In genomic region chr12:5022030-5022429, GRCh38 we compare ENCODE assay signal across 16 cellular contexts. TPM values are rescaled to one million over a fixed set of nuclear protein-coding genes. Genes with fewer than 3 reads are reported as not detected.
DNase-seq lines count a peak whose midpoint lies in the region; ATAC-seq, FAIRE-seq and TF ChIP-seq lines count a peak whose summit lies in the region.
"Had no signal": no experiment of that assay in that cellular context is flagged by ENCODE, and none has a peak within 500 bp of the region (broad histone marks: within the 10 kb centered on the region; RNA-seq: fewer than 3 reads in every experiment).

No MANE protein-coding gene starts in this region.

- dilution Hi-C loops in IMR-90 (cut with HindIII; ENCODE audit: low sequenced_read_pairs, unreplicated experiment): no loop called here

- no peak overlapping the region for H3K27ac Mint-ChIP-seq in activated naive CD8-positive, alpha-beta T cell treated with anti-CD3 and anti-CD28 coated beads for 36 hours
- H3K27ac Mint-ChIP-seq: CD8-positive, alpha-beta memory T cell had no signal

- H3K4me3 Mint-ChIP-seq in activated naive CD8-positive, alpha-beta T cell treated with anti-CD3 and anti-CD28 coated beads for 36 hours: no peak overlapping the region
- H3K4me3 Mint-ChIP-seq: CD8-positive, alpha-beta memory T cell; H9 had no signal

- in situ Hi-C loops in IMR-90 (cut with MboI; ENCODE audit: low sequenced_read_pairs): loop anchor here (5.0 kb wide), 1 partner anchor 65 kb away; no protein-coding TSS in a partner anchor

- no peaks in the 10 kb centered on the region for H3K9me3 Mint-ChIP-seq in activated naive CD8-positive, alpha-beta T cell treated with anti-CD3 and anti-CD28 coated beads for 36 hours
- H3K9me3 Mint-ChIP-seq: CD8-positive, alpha-beta memory T cell; H9 had no signal

- H3K18ac ChIP-seq in IMR-90 (ENCODE audit: low read depth, low read length) (no peak overlapping the region), H1 (ENCODE audit: extremely low read depth, low read length) (no peak overlapping the region)

- H4K20me1 ChIP-seq in IMR-90 (ENCODE audit: insufficient read depth, low read length) (no peaks in the 10 kb centered on the region), H1 (replicated peaks in 1 of 2; ENCODE audit: control insufficient read depth in 1 of 2, insufficient read depth in 2 of 2, low read length in 2 of 2) (no peaks in the 10 kb centered on the region)
- H4K20me1 ChIP-seq: BLaER1 had no signal

- intact Hi-C loops in cardiac septum (cut with DNase I) (loop anchor here (1.0 kb wide), 1 partner anchor 62 kb away; no protein-coding TSS in a partner anchor), left cardiac atrium (cut with DNase I) (loop anchor here (1.0 to 2.0 kb wide), 2 partner anchors 62 to 63 kb away; no protein-coding TSS in a partner anchor), IMR-90 (cut with micrococcal nuclease) (loop anchor here (1.0 to 10.0 kb wide), 5 partner anchors 62 to 773 kb away; no protein-coding TSS in a partner anchor), sigmoid colon (cut with DNase I) (loop anchor here (1.0 kb wide), 1 partner anchor 62 kb away; no protein-coding TSS in a partner anchor)

- H2BK15ac ChIP-seq in IMR-90 (ENCODE audit: low read depth, low read length): no peak overlapping the region
- H2BK15ac ChIP-seq in H1 (ENCODE audit: low read length): no peak overlapping the region

- no peak overlapping the region for H2AK9ac ChIP-seq in IMR-90 (replicated peaks; ENCODE audit: low read depth, low read length, poor library complexity)

- no peaks in the 10 kb centered on the region for H3K9me1 ChIP-seq in IMR-90 (ENCODE audit: insufficient read depth, low read length)

- H4K91ac ChIP-seq in IMR-90 (ENCODE audit: insufficient read depth, low read depth, low read length): no peak overlapping the region
- no peak overlapping the region for H4K91ac ChIP-seq in H1 (replicated peaks; ENCODE audit: insufficient read length, low read length)

- no peaks in the 10 kb centered on the region for H3K79me2 ChIP-seq in H1 (ENCODE audit: control insufficient read depth in 1 of 2, insufficient read depth in 2 of 2, low read length in 2 of 2)

- H4K8ac ChIP-seq in IMR-90 (ENCODE audit: low read depth in 2 of 2, low read length in 2 of 2): no peak overlapping the region
- no peak overlapping the region for H4K8ac ChIP-seq in H1 (ENCODE audit: extremely low read depth, insufficient read depth, low read length)

- H3K4ac ChIP-seq in IMR-90 (ENCODE audit: low read depth, low read length) (no peak overlapping the region), H1 (replicated peaks; ENCODE audit: insufficient read length, low read depth, low read length) (no peak overlapping the region)

- ATAC-seq in left cardiac atrium (no peak), IMR-90 (ENCODE audit: low read depth) (no peak)

- H3K4me2 ChIP-seq in IMR-90 (ENCODE audit: low read depth, low read length) (no peak overlapping the region), H1 (ENCODE audit: insufficient read depth in 1 of 2, low read depth in 2 of 2, low read length in 2 of 2) (no peak overlapping the region)
- H3K4me2 ChIP-seq: BLaER1 had no signal

- H3K27me3 Mint-ChIP-seq in activated naive CD8-positive, alpha-beta T cell treated with anti-CD3 and anti-CD28 coated beads for 36 hours: peaks cover 4% of the 10 kb centered on the region

- no TSS peak for BruUV-seq in IMR-90 (replicated peaks; lab: Mats Ljungman, UMichigan)

- H3K14ac ChIP-seq in IMR-90 (replicated peaks; ENCODE audit: low read depth, low read length) (no peak overlapping the region), H1 (ENCODE audit: insufficient read length) (no peak overlapping the region)

- no peaks in the 10 kb centered on the region for H3K36me3 Mint-ChIP-seq in activated naive CD8-positive, alpha-beta T cell treated with anti-CD3 and anti-CD28 coated beads for 36 hours
- H3K36me3 Mint-ChIP-seq: CD8-positive, alpha-beta memory T cell had no signal

- H3K23ac ChIP-seq in IMR-90 (ENCODE audit: low read depth, low read length): no peak overlapping the region
- H3K23ac ChIP-seq in H1 (ENCODE audit: insufficient read length): no peak overlapping the region

- H2AFZ ChIP-seq in IMR-90 (replicated peaks; ENCODE audit: low read length, poor library complexity) (no peak overlapping the region), H1 (ENCODE audit: low read length) (0 out of 2 replicates have a peak overlapping the region, but pooled peaks have one; percentile 4)

- H3K9me3 ChIP-seq in IMR-90 (ENCODE audit: control insufficient read depth, insufficient read depth, low read length) (no peaks in the 10 kb centered on the region), H1 (ENCODE audit: insufficient read depth in 2 of 2, low read depth in 1 of 2, low read length in 1 of 2) (no peaks in the 10 kb centered on the region), sigmoid colon (no peaks in the 10 kb centered on the region)
- H3K9me3 ChIP-seq: BLaER1, Caco-2 had no signal

- FAIRE-seq in H1 (lab: Jason Lieb, UNC): no peak

- H3K27ac ChIP-seq in IMR-90 (ENCODE audit: insufficient read depth, low read length) (no peak overlapping the region), H1 (ENCODE audit: low read depth, low read length) (no peak overlapping the region), sigmoid colon (no peak overlapping the region)
- H3K27ac ChIP-seq: BLaER1 had no signal

- H2BK5ac ChIP-seq in IMR-90 (ENCODE audit: low read depth, low read length, poor library complexity, severe bottlenecking): no peak overlapping the region
- no peak overlapping the region for H2BK5ac ChIP-seq in H1 (ENCODE audit: low read depth, low read length)

- H3K4me3 ChIP-seq in IMR-90 (ENCODE audit: insufficient read depth, low read depth, low read length) (no peak overlapping the region), H1 (ENCODE audit: extremely low read depth in 1 of 4, insufficient read depth in 2 of 4, low read depth in 3 of 4, low read length in 4 of 4) (no peak overlapping the region), sigmoid colon (no peak overlapping the region)
- H3K4me3 ChIP-seq: BLaER1 had no signal

- H3K27me3 ChIP-seq in IMR-90 (ENCODE audit: control insufficient read depth, insufficient read depth, low read length) (peaks cover 33% of the 10 kb centered on the region), H1 (replicated peaks in 1 of 4; ENCODE audit: control insufficient read depth in 3 of 4, extremely low read depth in 1 of 4, insufficient read depth in 3 of 4, low read length in 3 of 4) (peaks cover 0 to under 1% (median 0%) of the 10 kb centered on the region in 4 experiments; a peak in 2 of 7 replicates), sigmoid colon (no peaks in the 10 kb centered on the region)
- H3K27me3 ChIP-seq: BLaER1 had no signal

- H2BK120ac ChIP-seq in IMR-90 (ENCODE audit: low read depth, low read length) (no peak overlapping the region), H1 (replicated peaks; ENCODE audit: low read depth, low read length) (no peak overlapping the region)

- H3K4me1 Mint-ChIP-seq in activated naive CD8-positive, alpha-beta T cell treated with anti-CD3 and anti-CD28 coated beads for 36 hours: no peaks in the 10 kb centered on the region
- H3K4me1 Mint-ChIP-seq: CD8-positive, alpha-beta memory T cell had no signal

- H2BK12ac ChIP-seq in H1 (ENCODE audit: low read depth, low read length): peak overlapping the region; percentile 19; the same call in 1 of the 2 replicates

- POLR2A ChIA-PET in IMR-90 (lab: Charles Lee; ENCODE audit: unreplicated experiment) (no interaction called here), H1 (lab: Charles Lee; ENCODE audit: partially characterized antibody) (interaction anchor here (0.8 kb wide), 1 partner anchor 40 kb away, joined by 3 read pairs; no protein-coding TSS in a partner anchor)

- no peaks in the 10 kb centered on the region; the same call in 1 of the 2 replicates for H3K23me2 ChIP-seq in H1 (ENCODE audit: low read depth, low read length)

- H3K79me1 ChIP-seq in IMR-90 (ENCODE audit: low read depth in 1 of 2, low read length in 2 of 2) (no peaks in the 10 kb centered on the region), H1 (ENCODE audit: low read depth, low read length) (no peaks in the 10 kb centered on the region)

- TF ChIP-seq POLR2A in IMR-90 (IDR thresholded peaks at IDR 0.05; ENCODE audit: low read depth, low read length): no peak
- no peak for TF ChIP-seq POLR2A in H1 (IDR thresholded peaks at IDR 0.05; ENCODE audit: control extremely low read depth in 1 of 2, low read depth in 2 of 2, low read length in 2 of 2)
- no peak for TF ChIP-seq POLR2A in sigmoid colon (IDR thresholded peaks at IDR 0.05)

- TF ChIP-seq RAD21 in IMR-90 (IDR thresholded peaks at IDR 0.05; ENCODE audit: low read length) (no peak), H1 (IDR thresholded peaks at IDR 0.05 in 1 of 2, conservative IDR thresholded peaks at IDR 0.05 in 1 of 2; ENCODE audit: low read depth in 2 of 2, low read length in 2 of 2) (no peak)

- TF ChIP-seq EP300 in H1 (IDR thresholded peaks at IDR 0.05; ENCODE audit: borderline replicate concordance in 1 of 2, low read depth in 2 of 2, low read length in 2 of 2) (no peak), sigmoid colon (IDR thresholded peaks at IDR 0.05) (no peak)

- H3K56ac ChIP-seq in IMR-90 (ENCODE audit: extremely low read depth, insufficient read depth, low read length) (no peak overlapping the region), H1 (replicated peaks; ENCODE audit: insufficient read length, low read depth, low read length) (no peak overlapping the region)

- H3K4me1 ChIP-seq in IMR-90 (ENCODE audit: control insufficient read depth, insufficient read depth, low read length) (no peaks in the 10 kb centered on the region), H1 (replicated peaks in 1 of 4; ENCODE audit: control insufficient read depth in 3 of 4, insufficient read depth in 4 of 4, low read length in 3 of 4) (peaks cover 0 to 8% (median 2%) of the 10 kb centered on the region in 4 experiments; a peak in 3 of 7 replicates), sigmoid colon (no peaks in the 10 kb centered on the region)
- H3K4me1 ChIP-seq: Caco-2 had no signal

- H2AK5ac ChIP-seq in IMR-90 (ENCODE audit: low read depth, low read length) (no peak overlapping the region), H1 (ENCODE audit: low read depth, low read length) (no peak overlapping the region)

- DNase-seq in cardiac septum (ENCODE audit: low spot score) (peak; percentile 2), left cardiac atrium (no peak), IMR-90 (peak; percentile 18), H1 (ENCODE audit: low read depth in 1 of 2, low spot score in 2 of 2) (no peak), kidney tubule cell (ENCODE audit: low spot score) (peak; percentile 47), sigmoid colon (no peak), NCI-H748 (lab: John Stamatoyannopoulos, UW; ENCODE audit: unreplicated experiment) (no peak)
- no peak for DNase-seq in activated naive CD8-positive, alpha-beta T cell treated with anti-CD3 and anti-CD28 coated beads for 36 hours

- CTCF ChIA-PET in IMR-90 (lab: Yijun Ruan, JAX): interaction anchor here (0.5 to 1.2 kb wide), 4 partner anchors 9 to 64 kb away, joined by 3 to 8 read pairs (median 4); no protein-coding TSS in a partner anchor
- CTCF ChIA-PET in H1 (lab: Charles Lee; ENCODE audit: partially characterized antibody): interaction anchor here (0.7 to 11.1 kb wide), 36 partner anchors 8 to 723 kb away, joined by 3 to 167 read pairs (median 4); partner anchors contain the start of gene KCNA5

- 100% methylated on average over 1 to 2 of the region's 4 CpGs for WGBS in IMR-90 (ENCODE audit: extremely low coverage in 2 of 2, insufficient read length in 1 of 2), 2 experiments
- WGBS in H1 (ENCODE audit: extremely low coverage in 1 of 2, insufficient coverage in 1 of 2, insufficient read length in 1 of 2, insufficient replicate concordance in 2 of 2, low coverage in 1 of 2, low lambda C conversion rate in 2 of 2, missing lambda C conversion rate in 1 of 2), 2 experiments: 95% methylated on average over 4 of the region's 4 CpGs; no CpG with 5 or more reads in 1 of the 2 experiments
- 78 to 93% methylated on average over 4 of the region's 4 CpGs for WGBS in sigmoid colon, 2 donors

- H4K5ac ChIP-seq in IMR-90 (ENCODE audit: low read depth, low read length) (no peak overlapping the region), H1 (ENCODE audit: insufficient read length, low read depth, low read length) (no peak overlapping the region)

- H2BK20ac ChIP-seq in IMR-90 (ENCODE audit: low read depth, low read length) (no peak overlapping the region), H1 (ENCODE audit: low read length) (peak overlapping the region; percentile 41; the same call in 1 of the 2 replicates)

- no peak for TF ChIP-seq CTCF in IMR-90 (conservative IDR thresholded peaks at IDR 0.05; ENCODE audit: low read depth, low read length)
- no peak for TF ChIP-seq CTCF in H1 (IDR thresholded peaks at IDR 0.05; ENCODE audit: control extremely low read depth in 1 of 3, insufficient read depth in 1 of 3, low read depth in 1 of 3, low read length in 3 of 3)
- no peak for TF ChIP-seq CTCF in sigmoid colon (IDR thresholded peaks at IDR 0.05)

- no peak overlapping the region for H3K9ac ChIP-seq in IMR-90 (ENCODE audit: low read depth, low read length)
- H3K9ac ChIP-seq in H1 (replicated peaks in 1 of 4; ENCODE audit: extremely low read depth in 1 of 4, low read depth in 3 of 4, low read length in 3 of 4): no peak overlapping the region
- H3K9ac ChIP-seq: BLaER1 had no signal

- H3K36me3 ChIP-seq in IMR-90 (ENCODE audit: control insufficient read depth, insufficient read depth, low read length): no peaks in the 10 kb centered on the region
- no peaks in the 10 kb centered on the region for H3K36me3 ChIP-seq in H1 (ENCODE audit: control insufficient read depth in 2 of 4, insufficient read depth in 4 of 4, low read length in 3 of 4)
- no peaks in the 10 kb centered on the region for H3K36me3 ChIP-seq in sigmoid colon
- H3K36me3 ChIP-seq: BLaER1 had no signal

RNA-seq across cellular contexts. Expression of gene KCNA5, which starts 21.6 kb away (rescaled TPM):
- 3.2 TPM for total RNA-seq in cardiac septum
- total RNA-seq in left cardiac atrium: 10 to 100 TPM; 70.3 to 94.8 TPM
- not detected in 2 replicates for total RNA-seq in IMR-90 (2012; rRNA removed)
- not detected in 2 replicates for polyA plus RNA-seq in IMR-90 (2012; rRNA removed)
- not detected in 2 replicates for polyA plus RNA-seq in IMR-90 (2012; cell fraction: cytosol; rRNA removed)
- polyA plus RNA-seq in IMR-90 (2012; cell fraction: nucleus; rRNA removed; ENCODE audit: low replicate concordance): not detected in 2 replicates
- 0.11 and 0.20 TPM in 2 replicates for total RNA-seq in H1 (2021; fragmentation: NEBNext Ultra II Directional; extraction: Animal tissue kit (Norgen Biotek cat#: 25700))
- 0.29 and 0.31 TPM in 2 replicates for polyA plus RNA-seq in H1 (2011; rRNA removed)
- 0.32 TPM for polyA plus RNA-seq in H1 (2011; cell fraction: cytosol; rRNA removed)
- 0.40 TPM for polyA plus RNA-seq in H1 (2011; cell fraction: nucleus; rRNA removed)
- 0.13 to 0.21 TPM (median 0.17 TPM) in 3 of 4 replicates, not detected in the other for polyA plus RNA-seq in H1 (2012, experiment 1 of 2)
- 0.13 TPM for polyA plus RNA-seq in H1 (2012, experiment 2 of 2)
- polyA plus RNA-seq in H1 (2013, experiment 1 of 2): 0.08 TPM
- polyA plus RNA-seq in H1 (2013, experiment 2 of 2): 0.09 TPM
- polyA minus RNA-seq in H1 (2011; rRNA and poly(A)+ RNA removed): 0.29 and 0.38 TPM in 2 replicates
- not detected for polyA minus RNA-seq in H1 (2011; cell fraction: cytosol; rRNA and poly(A)+ RNA removed)
- 0.40 TPM for polyA minus RNA-seq in H1 (2011; cell fraction: nucleus; rRNA and poly(A)+ RNA removed)
- 10 to 100 TPM in 1 of 4 donors, 1 to 10 TPM in 3; 2.2 to 20.2 (median 5.8) TPM for total RNA-seq in sigmoid colon
- under 1 TPM in 2 of 3 donors, not detected in 1; 0.45 to 0.60 TPM for polyA plus RNA-seq in sigmoid colon
- not detected for total RNA-seq in activated naive CD8-positive, alpha-beta T cell treated with anti-CD3 and anti-CD28 coated beads for 36 hours
- total RNA-seq: A673; Caco-2; CD8-positive, alpha-beta memory T cell; Daoy; G401; HepG2 had no signal
- polyA plus RNA-seq: CD8-positive, alpha-beta memory T cell; HepG2 had no signal

Comparison
In these comparisons a context has a peak if more than half of its experiments do, and no peak if none do; other contexts are left out.
1. DNase-seq: peak in cardiac septum (single experiment), IMR-90 (single experiment) and kidney tubule cell (single experiment); none in left cardiac atrium (single experiment), H1 (0 of 2), sigmoid colon (single experiment), NCI-H748 (single experiment) and activated naive CD8-positive, alpha-beta T cell treated with anti-CD3 and anti-CD28 coated beads for 36 hours (single experiment).